ENCODE assay signal across 6 cellular contexts in the genomic region with DNA sequence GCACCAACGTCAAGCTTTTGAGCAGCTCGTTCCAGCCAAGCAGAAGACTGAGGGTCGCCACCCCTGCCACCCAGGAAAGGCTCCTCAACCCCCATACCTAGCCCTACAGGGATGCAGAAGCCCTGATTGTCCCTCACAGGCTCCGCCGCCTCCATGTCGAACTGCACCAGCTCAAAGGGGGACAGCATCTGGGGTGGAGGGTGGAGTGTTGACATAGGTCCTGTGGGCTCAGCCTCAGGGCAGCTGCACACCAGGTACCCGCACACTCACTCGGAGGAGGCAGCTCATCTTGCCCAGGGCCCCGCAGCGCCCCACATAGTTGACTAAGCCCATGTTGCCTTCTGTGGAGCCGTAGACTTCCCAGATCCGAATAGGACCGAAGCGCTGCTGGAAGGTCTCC.
A peak's percentile ranks its signal among the peaks of the same experiment; 100 is the strongest.
DNase-seq lines count a peak whose midpoint lies in the region; ATAC-seq and TF ChIP-seq lines count a peak whose summit lies in the region.

No MANE protein-coding gene starts in this region.

- ATAC-seq in GM21526 (IDR thresholded peaks at IDR 0.05; ENCODE audit: low FRiP score, unreplicated experiment), result no peak

- H3K9me3 ChIP-seq in BLaER1 (no peaks in the 10 kb centered on the region), iPS-18c (ENCODE audit: control insufficient read depth, insufficient read depth, low read length) (no peaks in the 10 kb centered on the region)

- H3K4me1 ChIP-seq in BLaER1, result peaks cover 27% of the 10 kb centered on the region

- no peaks in the 10 kb centered on the region for H4K20me1 ChIP-seq in BLaER1

- H3K9ac ChIP-seq in BLaER1, result no peak overlapping the region

- DNase-seq in RWPE1 (ENCODE audit: low spot score) (no peak), LoVo (ENCODE audit: low spot score) (no peak), NCI-H146 treated with DMSO at 0.1 percent for 48 hours (lab: John Stamatoyannopoulos, UW; ENCODE audit: unreplicated experiment) (no peak)

- no peaks in the 10 kb centered on the region for H3K27me3 ChIP-seq in BLaER1

- no peaks in the 10 kb centered on the region for H3K36me3 ChIP-seq in BLaER1

- H3K4me2 ChIP-seq in BLaER1, result peak overlapping the region; percentile 97

- no peak for TF ChIP-seq CTCF in RWPE1 (conservative IDR thresholded peaks at IDR 0.05; ENCODE audit: low read depth)

- CTCF ChIA-PET in RWPE1 (lab: Yijun Ruan, JAX), result interaction anchor here (0.6 to 0.7 kb wide), 3 partner anchors 14 to 278 kb away, joined by 3 to 4 read pairs (median 3); a partner anchor contains a TSS

- peak overlapping the region; percentile 69; the same call in 1 of the 2 replicates for H3K4me3 ChIP-seq in BLaER1
- H3K4me3 ChIP-seq in iPS-18c (ENCODE audit: insufficient read depth, low read depth, low read length), result peak overlapping the region; percentile 76

- H3K27ac ChIP-seq in BLaER1, result no peak overlapping the region
- peak overlapping the region; percentile 81 for H3K27ac ChIP-seq in RWPE1

- POLR2A ChIA-PET in RWPE1 (lab: Yijun Ruan, JAX; ENCODE audit: low non-redundant PET), result interaction anchor here (0.8 kb wide), 1 partner anchor 14 kb away, joined by 3 read pairs; no protein-coding TSS in a partner anchor
